ENCODE assay signal across 27 cellular contexts in genomic region chr3:135155791-135156190, GRCh38.
"Had no signal": no experiment of that assay in that cellular context is flagged by ENCODE, and none has a peak within 500 bp of the region (broad histone marks: within the 10 kb centered on the region; RNA-seq: fewer than 3 reads in every experiment).

No MANE protein-coding gene starts in this region.

- H3K4me1 ChIP-seq: stomach, suprapubic skin, testis, thyroid gland, tibial artery, tibial nerve, transverse colon, upper lobe of left lung, upper lobe of right lung, uterus, vagina had no signal

- H3K27ac Mint-ChIP-seq: stimulated activated effector memory CD8-positive, alpha-beta T cell treated with anti-CD3 and anti-CD28 coated beads, Interleukin-12 subunit alpha, Interleukin-12 subunit beta, amount 100 ng/mL, for 72 hours; stimulated activated memory B cell treated with anti-CD40 and anti-IgM and Interleukin-4, amounts not matched to agents 10 μg/mL and 1 μg/mL and 100 μg/mL, for 72 hours; stimulated activated naive B cell treated with anti-CD40 and anti-IgM and Interleukin-4, amounts not matched to agents 10 μg/mL and 1 μg/mL and 100 μg/mL, for 72 hours; stimulated activated naive CD8-positive, alpha-beta T cell treated with anti-CD3 and anti-CD28 coated beads, Interleukin-15, Interleukin-2, amounts not matched to agents 100 ng/mL and 50 ng/mL, for 24 hours had no signal

- H3K27me3 ChIP-seq: stomach, suprapubic skin, testis, thyroid gland, tibial artery, tibial nerve, transverse colon, upper lobe of left lung, upper lobe of right lung, uterus, vagina had no signal

- ATAC-seq: stimulated activated effector memory CD8-positive, alpha-beta T cell treated with anti-CD3 and anti-CD28 coated beads, Interleukin-12 subunit alpha, Interleukin-12 subunit beta, amount 100 ng/mL, for 72 hours; stimulated activated naive B cell treated with anti-CD40 and anti-IgM and Interleukin-4, amounts not matched to agents 10 μg/mL and 1 μg/mL and 100 μg/mL, for 72 hours; upper lobe of right lung had no signal

- H3K36me3 Mint-ChIP-seq: stimulated activated effector memory CD8-positive, alpha-beta T cell treated with anti-CD3 and anti-CD28 coated beads, Interleukin-12 subunit alpha, Interleukin-12 subunit beta, amount 100 ng/mL, for 72 hours; stimulated activated naive B cell treated with anti-CD40 and anti-IgM and Interleukin-4, amounts not matched to agents 10 μg/mL and 1 μg/mL and 100 μg/mL, for 72 hours had no signal

- H3K4me3 ChIP-seq: stomach, suprapubic skin, testis, thoracic aorta, thyroid gland, tibial artery, tibial nerve, transverse colon, upper lobe of left lung, upper lobe of right lung, uterus, vagina had no signal

- FAIRE-seq: urothelium cell line had no signal

- H3K4me1 Mint-ChIP-seq: stimulated activated effector memory CD8-positive, alpha-beta T cell treated with anti-CD3 and anti-CD28 coated beads, Interleukin-12 subunit alpha, Interleukin-12 subunit beta, amount 100 ng/mL, for 72 hours; stimulated activated memory B cell treated with anti-CD40 and anti-IgM and Interleukin-4, amounts not matched to agents 10 μg/mL and 1 μg/mL and 100 μg/mL, for 72 hours; stimulated activated naive B cell treated with anti-CD40 and anti-IgM and Interleukin-4, amounts not matched to agents 10 μg/mL and 1 μg/mL and 100 μg/mL, for 72 hours had no signal

- H3K27ac ChIP-seq: stomach, suprapubic skin, testis, thoracic aorta, thyroid gland, tibial artery, tibial nerve, transverse colon, upper lobe of left lung, upper lobe of right lung, uterus, vagina had no signal

- H3K9me3 ChIP-seq: stomach, suprapubic skin, testis, thoracic aorta, thyroid gland, tibial artery, tibial nerve, transverse colon, upper lobe of left lung, upper lobe of right lung, uterus, vagina had no signal

- H3K36me3 ChIP-seq: stomach, suprapubic skin, thoracic aorta, thyroid gland, tibial artery, tibial nerve, transverse colon, upper lobe of left lung, upper lobe of right lung, uterus, vagina had no signal

- H3K4me3 Mint-ChIP-seq: stimulated activated effector memory CD8-positive, alpha-beta T cell treated with anti-CD3 and anti-CD28 coated beads, Interleukin-12 subunit alpha, Interleukin-12 subunit beta, amount 100 ng/mL, for 72 hours; stimulated activated memory B cell treated with anti-CD40 and anti-IgM and Interleukin-4, amounts not matched to agents 10 μg/mL and 1 μg/mL and 100 μg/mL, for 72 hours; stimulated activated naive B cell treated with anti-CD40 and anti-IgM and Interleukin-4, amounts not matched to agents 10 μg/mL and 1 μg/mL and 100 μg/mL, for 72 hours; stimulated activated naive CD8-positive, alpha-beta T cell treated with anti-CD3 and anti-CD28 coated beads, Interleukin-15, Interleukin-2, amounts not matched to agents 100 ng/mL and 50 ng/mL, for 24 hours had no signal

- DNase-seq: stimulated activated CD4-positive, alpha-beta T cell treated with anti-CD3 and anti-CD28 coated beads, Interleukin-1b, Interleukin-23, amount 100 ng/mL, for 48 hours; stimulated activated CD4-positive, alpha-beta T cell treated with anti-CD3 and anti-CD28 coated beads, Interleukin-2, amount 100 ng/mL, for 24 hours; stimulated activated CD4-positive, alpha-beta T cell treated with anti-CD3 and anti-CD28 coated beads, Interleukin-2, amount 100 ng/mL, for 48 hours; stimulated activated CD4-positive, alpha-beta T cell treated with anti-CD3 and anti-CD28 coated beads, Interleukin-4, amount 100 ng/mL, for 1 hour; stimulated activated CD4-positive, alpha-beta T cell treated with anti-CD3 and anti-CD28 coated beads, Interleukin-4, amount 100 ng/mL, for 24 hours; stimulated activated CD4-positive, alpha-beta T cell treated with anti-CD3 and anti-CD28 coated beads, Interleukin-4, amount 100 ng/mL, for 4 hours; stimulated activated CD8-positive, alpha-beta memory T cell treated with anti-CD3 and anti-CD28 coated beads, Interleukin-4, amount 100 ng/mL, for 48 hours; stimulated activated naive B cell treated with anti-CD40 and anti-IgM and Interleukin-4, amounts not matched to agents 10 μg/mL and 1 μg/mL and 100 μg/mL, for 72 hours; stimulated activated naive CD4-positive, alpha-beta T cell; stimulated activated naive CD4-positive, alpha-beta T cell treated with Interleukin-2 at 50 U/mL for 16 hours; stomach; substantia nigra; testis; thyroid gland; tibial artery; transverse colon; upper lobe of left lung; upper lobe of right lung; uterus had no signal
